In genomic region chr3:53250881-53251605, GRCh38 we compare ENCODE assay signal across 11 cellular contexts. TPM values are rescaled to one million over a fixed set of nuclear protein-coding genes. Genes with fewer than 3 reads are reported as not detected.
DNase-seq lines count a peak whose midpoint lies in the region; ATAC-seq lines count a peak whose summit lies in the region.
"Had no signal": no experiment of that assay in that cellular context is flagged by ENCODE, and none has a peak within 500 bp of the region (broad histone marks: within the 10 kb centered on the region; RNA-seq: fewer than 3 reads in every experiment).

No MANE protein-coding gene starts in this region.

- peak; percentile 52 for DNase-seq in Caki2 (ENCODE audit: low read depth)
- peak; percentile 38 for DNase-seq in Karpas-422
- DNase-seq in cerebellar cortex (ENCODE audit: low spot score) = peak; percentile 51
- DNase-seq in naive B cell = no peak
- DNase-seq in NCI-H146 treated with DMSO at 0.1 percent for 48 hours (lab: John Stamatoyannopoulos, UW; ENCODE audit: unreplicated experiment) = no peak
- no peak for DNase-seq in retina
- DNase-seq: brain microvascular endothelial cell, Kasumi-1, NCI-H748 treated with DMSO at 0.1 percent for 48 hours had no signal

- no peaks in the 10 kb centered on the region for H3K9me3 Mint-ChIP-seq in naive B cell

- in situ Hi-C loops in Caki2 (cut with HindIII; ENCODE audit: low pct_unique_long_range_greater_than_20kb, low sequenced_read_pairs) = no loop called here

- peak overlapping the region; percentile 45 for H3K27ac ChIP-seq in Karpas-422 (ENCODE audit: low read length)
- H3K27ac ChIP-seq: brain microvascular endothelial cell had no signal

- peaks cover 56% of the 10 kb centered on the region for H3K4me1 ChIP-seq in Karpas-422 (ENCODE audit: low read length)

- H4K20me1 ChIP-seq in Karpas-422 (ENCODE audit: insufficient read depth, low read depth, low read length) = peaks cover 76% of the 10 kb centered on the region

- no peaks in the 10 kb centered on the region for H3K27me3 Mint-ChIP-seq in naive B cell

- peaks cover 46 to 72% (median 71%) of the 10 kb centered on the region in 3 donors for H3K4me1 Mint-ChIP-seq in naive B cell

- no peaks in the 10 kb centered on the region for H3K36me3 Mint-ChIP-seq in naive B cell

- H3K79me2 ChIP-seq in Karpas-422 (ENCODE audit: low read length) = peaks cover 98% of the 10 kb centered on the region

- no peaks in the 10 kb centered on the region for H3K9me2 ChIP-seq in Karpas-422 (replicated peaks; ENCODE audit: insufficient read depth, low read length)

- H3K9ac ChIP-seq in Karpas-422 (ENCODE audit: low read length) = peak overlapping the region; percentile 44

- no peak overlapping the region; the same call in 1 of the 2 replicates for H3K4me3 ChIP-seq in Karpas-422 (ENCODE audit: low read length)

- peak overlapping the region in 5 of 6 donors; percentile 28 to 88 (median 82) for H3K27ac Mint-ChIP-seq in naive B cell

- peaks cover 6% of the 10 kb centered on the region; the same call in 1 of the 2 replicates for H3K36me3 ChIP-seq in Karpas-422 (ENCODE audit: insufficient read depth, low read length)

- no peaks in the 10 kb centered on the region for H3K9me3 ChIP-seq in Karpas-422 (ENCODE audit: low read length)

- H3K4me2 ChIP-seq in Karpas-422 (ENCODE audit: low read depth, low read length, poor library complexity, severe bottlenecking) = peak overlapping the region; percentile 16

- no peaks in the 10 kb centered on the region for H3K27me3 ChIP-seq in Karpas-422 (ENCODE audit: low read length)
- H3K27me3 ChIP-seq: brain microvascular endothelial cell had no signal

- ATAC-seq in naive B cell (ENCODE audit: low read depth in 2 of 2) (no peak), HG03025 (IDR thresholded peaks at IDR 0.05; ENCODE audit: low FRiP score, unreplicated experiment) (no peak), GM21786 (IDR thresholded peaks at IDR 0.05; ENCODE audit: unreplicated experiment) (no peak)

- no peak overlapping the region for H2AFZ ChIP-seq in Karpas-422 (ENCODE audit: low read length)

- peak overlapping the region in 3 of 8 donors; percentile 27 to 56 (median 41) for H3K4me3 Mint-ChIP-seq in naive B cell

RNA-seq across cellular contexts. Expression of gene TKT, which starts 4.8 kb away (rescaled TPM):
- 2,344 and 2,977 TPM in 2 replicates for total RNA-seq in Caki2 (2014; rRNA removed; shearing (Covaris generic); ENCODE audit: low replicate concordance)
- 377 and 455 TPM in 2 replicates for total RNA-seq in Karpas-422 (2014; rRNA removed; shearing (Covaris generic); ENCODE audit: low replicate concordance)
- polyA plus RNA-seq in naive B cell (ENCODE audit: low read depth in 6 of 6) = 10 to 100 TPM; 33.0 to 52.9 (median 45.9) TPM

Comparison
In these comparisons a context has a peak if more than half of its experiments do, and no peak if none do; other contexts are left out.
1. DNase-seq: peak in Caki2 (single experiment), Karpas-422 (single experiment) and cerebellar cortex (single experiment); none in naive B cell (single experiment), NCI-H146 treated with DMSO at 0.1 percent for 48 hours (single experiment) and retina (single experiment).